ENCODE assay signal across 1 cellular context in genomic region chr4:107863850-107864371, GRCh38.
TF ChIP-seq lines count a peak whose summit lies in the region.

No MANE protein-coding gene starts in this region.

TF ChIP-seq in HepG2, 621 proteins besides CTCF, POLR2A, EP300 and RAD21 (continued from another document):
- TF ChIP-seq ZBTB34 (CRISPR knock-in tag; IDR thresholded peaks at IDR 0.05) (no peak), ZNF337 (CRISPR knock-in tag; IDR thresholded peaks at IDR 0.05; ENCODE audit: borderline replicate concordance, low read depth) (no peak), PHB2 (IDR thresholded peaks at IDR 0.05; ENCODE audit: partially characterized antibody) (no peak), ZBTB46 (CRISPR knock-in tag; IDR thresholded peaks at IDR 0.05; ENCODE audit: borderline replicate concordance) (no peak)
